ENCODE assay signal across 8 cellular contexts in the genomic region with DNA sequence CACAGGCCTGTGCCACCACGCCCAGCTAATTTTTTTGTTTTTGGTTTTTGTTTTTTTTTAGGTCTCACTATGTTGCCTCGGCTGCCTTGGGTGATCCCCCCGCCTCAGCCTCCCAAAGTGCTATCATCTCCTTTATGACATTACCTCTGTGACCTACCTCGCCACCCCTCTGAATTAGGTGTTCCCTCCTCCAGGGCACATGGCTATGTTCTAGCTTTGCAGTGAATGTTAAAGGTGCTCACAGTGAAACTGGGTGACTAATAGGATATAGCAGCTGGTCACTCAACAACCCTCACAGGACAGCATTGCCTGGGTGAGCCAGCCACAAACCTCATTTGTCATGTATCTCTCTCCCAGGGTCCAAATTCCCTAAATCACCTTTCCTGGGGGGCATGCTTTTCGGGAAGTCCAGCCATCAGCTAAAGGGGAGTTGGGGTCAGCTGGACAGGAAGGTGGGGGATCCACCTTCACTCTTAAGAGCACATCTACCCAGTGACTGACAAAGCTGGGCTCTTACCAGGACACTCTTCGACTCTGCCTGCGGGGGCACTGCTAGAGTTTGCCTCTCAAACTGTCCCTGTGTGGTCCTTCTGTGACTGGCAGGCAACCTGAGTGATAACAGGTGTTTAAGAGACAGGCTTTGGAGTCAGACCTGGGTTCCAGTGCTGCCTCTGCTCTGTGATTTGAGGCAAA. TPM values are rescaled to one million over a fixed set of nuclear protein-coding genes. Genes with fewer than 3 reads are reported as not detected.
DNase-seq lines count a peak whose midpoint lies in the region; ATAC-seq and TF ChIP-seq lines count a peak whose summit lies in the region.

No MANE protein-coding gene starts in this region.

- ATAC-seq in HG02678 (IDR thresholded peaks at IDR 0.05; ENCODE audit: unreplicated experiment) (peak; percentile 45), gastrocnemius medialis (peak in 1 of 2 donors; percentile 54)

- H3K4me3 ChIP-seq in esophagus muscularis mucosa (no peak overlapping the region), gastrocnemius medialis (no peak overlapping the region)

- WGBS in esophagus muscularis mucosa: 81% methylated on average over 4 of the region's 7 CpGs

- peak in 1 of 3 experiments; percentile 4 for TF ChIP-seq CTCF in esophagus muscularis mucosa (IDR thresholded peaks at IDR 0.05)
- TF ChIP-seq CTCF in gastrocnemius medialis (IDR thresholded peaks at IDR 0.05 in 4 of 5, conservative IDR thresholded peaks at IDR 0.05 in 1 of 5): peak in 1 of 5 experiments; percentile 5

- intact Hi-C loops in esophagus muscularis mucosa (cut with DNase I): no loop called here
- intact Hi-C loops in gastrocnemius medialis (cut with DNase I; ENCODE audit: low total_unique reads): no loop called here

- TF ChIP-seq POLR2A in esophagus muscularis mucosa (IDR thresholded peaks at IDR 0.05; ENCODE audit: low read depth) (no peak), gastrocnemius medialis (IDR thresholded peaks at IDR 0.05) (no peak)

- in situ Hi-C loops in gastrocnemius medialis (cut with MboI; ENCODE audit: low sequenced_read_pairs in 4 of 4): no loop called here

- TF ChIP-seq EP300 in esophagus muscularis mucosa (IDR thresholded peaks at IDR 0.05): no peak

- H3K27ac ChIP-seq in esophagus muscularis mucosa (replicated peaks in 1 of 4): peak overlapping the region; percentile 92 to 99 (median 96)
- peak overlapping the region; percentile 82 to 95 (median 88) for H3K27ac ChIP-seq in gastrocnemius medialis

- H3K27me3 ChIP-seq in esophagus muscularis mucosa (no peaks in the 10 kb centered on the region), gastrocnemius medialis (no peaks in the 10 kb centered on the region)

- peaks cover 22 to 27% (median 24%) of the 10 kb centered on the region in 4 donors for H3K4me1 ChIP-seq in esophagus muscularis mucosa
- H3K4me1 ChIP-seq in gastrocnemius medialis: peaks cover 20 to 26% of the 10 kb centered on the region in 2 donors

- H3K9me3 ChIP-seq in esophagus muscularis mucosa (no peaks in the 10 kb centered on the region), gastrocnemius medialis (no peaks in the 10 kb centered on the region)

- H3K36me3 ChIP-seq in esophagus muscularis mucosa (peaks cover 33 to 50% (median 42%) of the 10 kb centered on the region in 4 donors), gastrocnemius medialis (peaks cover 0 to 37% of the 10 kb centered on the region in 2 donors)

- DNase-seq in SIG-M5 treated with dmso at 0.1 percent for 504 hours (lab: John Stamatoyannopoulos, UW; ENCODE audit: unreplicated experiment) (peak; percentile 19), SIG-M5 (lab: John Stamatoyannopoulos, UW) (no peak), NCI-H82 treated with DMSO at 0.1 percent for 48 hours (lab: John Stamatoyannopoulos, UW; ENCODE audit: unreplicated experiment) (peak; percentile 30), esophagus muscularis mucosa (ENCODE audit: extremely low spot score) (no peak), gastrocnemius medialis (peak in 1 of 2 donors; percentile 55), occipital lobe (lab: John Stamatoyannopoulos, UW) (no peak)
- DNase-seq in activated CD8-positive, alpha-beta memory T cell treated with anti-CD3 and anti-CD28 coated beads, Interleukin-2, amount 50 U/mL, for 48 hours: peak; percentile 75

RNA-seq across cellular contexts. Expression of a gene that starts 1.6 kb away (rescaled TPM):
- 10 to 100 TPM; 15.5 to 56.5 (median 25.6) TPM for total RNA-seq in esophagus muscularis mucosa
- 10 to 100 TPM in 2 of 4 donors, 1 to 10 TPM in 2; 3.2 to 17.6 (median 8.5) TPM for total RNA-seq in gastrocnemius medialis
- 16.5 TPM for total RNA-seq in occipital lobe

RNA-seq across cellular contexts. Expression of a gene that starts 15.6 kb away (rescaled TPM):
- total RNA-seq in esophagus muscularis mucosa (100 to 1,000 TPM; 129 to 191 (median 164) TPM), gastrocnemius medialis (100 to 1,000 TPM in 3 of 4 donors, 10 to 100 TPM in 1; 96.8 to 147 (median 143) TPM), occipital lobe (162 TPM)

RNA-seq across cellular contexts. Expression of a gene that starts 16.2 kb away (rescaled TPM):
- total RNA-seq in esophagus muscularis mucosa (10 to 100 TPM; 64.4 to 80.9 (median 74.6) TPM), gastrocnemius medialis (10 to 100 TPM; 58.1 to 83.5 (median 66.7) TPM), occipital lobe (28.1 TPM)

RNA-seq across cellular contexts. Expression of a gene that starts 35.3 kb away (rescaled TPM):
- total RNA-seq in esophagus muscularis mucosa (10 to 100 TPM; 33.0 to 48.1 (median 45.0) TPM), gastrocnemius medialis (10 to 100 TPM; 72.7 to 96.7 (median 75.5) TPM), occipital lobe (20.9 TPM)

RNA-seq across cellular contexts. Expression of a gene that starts 38.7 kb away (rescaled TPM):
- total RNA-seq in esophagus muscularis mucosa (10 to 100 TPM; 53.6 to 78.9 (median 70.2) TPM), gastrocnemius medialis (10 to 100 TPM in 1 of 4 donors, 1 to 10 TPM in 3; 2.1 to 11.6 (median 8.0) TPM), occipital lobe (56.1 TPM)

Comparison
In these comparisons a context has a peak if more than half of its experiments do, and no peak if none do; other contexts are left out.
1. DNase-seq: peak in SIG-M5 treated with dmso at 0.1 percent for 504 hours (single experiment), NCI-H82 treated with DMSO at 0.1 percent for 48 hours (single experiment) and activated CD8-positive, alpha-beta memory T cell treated with anti-CD3 and anti-CD28 coated beads, Interleukin-2, amount 50 U/mL, for 48 hours (single experiment); none in SIG-M5 (single experiment), esophagus muscularis mucosa (single experiment) and occipital lobe (single experiment).